Comparison of ENCODE assay signal across 9 cellular contexts in genomic region chr4:40621592-40622512, GRCh38. TPM values are rescaled to one million over a fixed set of nuclear protein-coding genes. Genes with fewer than 3 reads are reported as not detected.
DNase-seq lines count a peak whose midpoint lies in the region; ATAC-seq, FAIRE-seq and TF ChIP-seq lines count a peak whose summit lies in the region.
"Had no signal": no experiment of that assay in that cellular context is flagged by ENCODE, and none has a peak within 500 bp of the region (broad histone marks: within the 10 kb centered on the region; RNA-seq: fewer than 3 reads in every experiment).

No MANE protein-coding gene starts in this region.

- H3K9ac ChIP-seq in astrocyte (ENCODE audit: low read length), result no peak overlapping the region

- H3K27me3 Mint-ChIP-seq in astrocyte (ENCODE audit: low read depth, unreplicated experiment) (no peaks in the 10 kb centered on the region), type B pancreatic cell (no peaks in the 10 kb centered on the region)

- peak; percentile 89 for DNase-seq in AG20443 (ENCODE audit: low spot score)
- peak; percentile 26 for DNase-seq in NCI-H2196 treated with DMSO at 0.1 percent for 48 hours (lab: John Stamatoyannopoulos, UW; ENCODE audit: unreplicated experiment)
- peak; percentile 100 for DNase-seq in astrocyte (ENCODE audit: low read depth)
- peak; percentile 82 for DNase-seq in left lobe of liver (ENCODE audit: low spot score)
- DNase-seq in type B pancreatic cell (ENCODE audit: extremely low spot score, unreplicated experiment), result no peak
- no peak for DNase-seq in NCI-H526 (lab: John Stamatoyannopoulos, UW)

- peak overlapping the region; percentile 16 for H3K27ac ChIP-seq in astrocyte (ENCODE audit: low read depth, low read length)

- peak; percentile 57 for ATAC-seq in GM18520 (IDR thresholded peaks at IDR 0.05; ENCODE audit: unreplicated experiment)
- ATAC-seq in HG03039 (IDR thresholded peaks at IDR 0.05; ENCODE audit: unreplicated experiment), result peak; percentile 62
- peak; percentile 71 for ATAC-seq in left lobe of liver

- no peak for TF ChIP-seq CTCF in astrocyte (IDR thresholded peaks at IDR 0.05; ENCODE audit: insufficient read depth, low read depth, low read length)
- no peak for TF ChIP-seq CTCF in type B pancreatic cell (conservative IDR thresholded peaks at IDR 0.05)

- H3K36me3 ChIP-seq in astrocyte (ENCODE audit: insufficient read depth, low read length), result no peaks in the 10 kb centered on the region

- H3K9me3 Mint-ChIP-seq in astrocyte (ENCODE audit: unreplicated experiment) (no peaks in the 10 kb centered on the region), type B pancreatic cell (peaks cover 6% of the 10 kb centered on the region)
- H3K9me3 Mint-ChIP-seq: nephron had no signal

- peak overlapping the region; percentile 17 for H3K4me3 Mint-ChIP-seq in astrocyte (ENCODE audit: unreplicated experiment)
- peak overlapping the region; percentile 35 for H3K4me3 Mint-ChIP-seq in type B pancreatic cell
- H3K4me3 Mint-ChIP-seq: nephron had no signal

- H2AFZ ChIP-seq in astrocyte (ENCODE audit: low read depth, low read length), result peak overlapping the region; percentile 28

- peaks cover 17% of the 10 kb centered on the region for H3K4me1 ChIP-seq in astrocyte (ENCODE audit: insufficient read depth, low read length)

- H3K27me3 ChIP-seq in astrocyte (ENCODE audit: insufficient read depth, low read length), result no peaks in the 10 kb centered on the region

- H3K4me1 Mint-ChIP-seq in astrocyte (ENCODE audit: low read depth, unreplicated experiment) (peaks cover 18% of the 10 kb centered on the region), type B pancreatic cell (ENCODE audit: unreplicated experiment) (peaks cover 34% of the 10 kb centered on the region)

- peak overlapping the region; percentile 55 for H3K4me2 ChIP-seq in astrocyte (ENCODE audit: low read length)

- peak; percentile 88 for FAIRE-seq in astrocyte (lab: Jason Lieb, UNC)

- H3K27ac Mint-ChIP-seq in astrocyte (ENCODE audit: unreplicated experiment), result peak overlapping the region; percentile 82
- peak overlapping the region; percentile 77 for H3K27ac Mint-ChIP-seq in type B pancreatic cell

- no peaks in the 10 kb centered on the region for H4K20me1 ChIP-seq in astrocyte (ENCODE audit: insufficient read depth, low read length)

- H3K36me3 Mint-ChIP-seq in astrocyte (ENCODE audit: low read depth, unreplicated experiment) (no peaks in the 10 kb centered on the region), type B pancreatic cell (peaks cover 11% of the 10 kb centered on the region)

- no peaks in the 10 kb centered on the region for H3K79me2 ChIP-seq in astrocyte (ENCODE audit: insufficient read depth, low read length)

- no peaks in the 10 kb centered on the region for H3K9me3 ChIP-seq in astrocyte (ENCODE audit: insufficient read depth, low read depth, low read length)

- peak overlapping the region; percentile 18 for H3K4me3 ChIP-seq in astrocyte (ENCODE audit: insufficient read depth, low read depth, low read length)

RNA-seq across cellular contexts. Expression of gene RBM47, which starts 7.8 kb away (rescaled TPM):
- 2.3 and 2.9 TPM in 2 replicates for total RNA-seq in astrocyte
- total RNA-seq in left lobe of liver, result 56.5 TPM
- total RNA-seq in type B pancreatic cell (ENCODE audit: low replicate concordance), result 53.5 and 97.1 TPM in 2 replicates

Comparison
In these comparisons a context has a peak if more than half of its experiments do, and no peak if none do; other contexts are left out.
1. DNase-seq: peak in AG20443 (single experiment), NCI-H2196 treated with DMSO at 0.1 percent for 48 hours (single experiment), astrocyte (single experiment) and left lobe of liver (single experiment); none in type B pancreatic cell (single experiment) and NCI-H526 (0 of 2).
2. RNA of gene RBM47, which starts 7.8 kb away (total RNA-seq): 56.5 TPM in left lobe of liver (single experiment) and 53.5 to 97.1 TPM in type B pancreatic cell; 2.3 to 2.9 TPM in astrocyte; every median in the first group is over 10 times any median in the second.
3. Peak in every context shown above with its lines, with median percentiles within 50 percentile points of each other: ATAC-seq.